8 cellular contexts compared by ENCODE assay signal in the genomic region with DNA sequence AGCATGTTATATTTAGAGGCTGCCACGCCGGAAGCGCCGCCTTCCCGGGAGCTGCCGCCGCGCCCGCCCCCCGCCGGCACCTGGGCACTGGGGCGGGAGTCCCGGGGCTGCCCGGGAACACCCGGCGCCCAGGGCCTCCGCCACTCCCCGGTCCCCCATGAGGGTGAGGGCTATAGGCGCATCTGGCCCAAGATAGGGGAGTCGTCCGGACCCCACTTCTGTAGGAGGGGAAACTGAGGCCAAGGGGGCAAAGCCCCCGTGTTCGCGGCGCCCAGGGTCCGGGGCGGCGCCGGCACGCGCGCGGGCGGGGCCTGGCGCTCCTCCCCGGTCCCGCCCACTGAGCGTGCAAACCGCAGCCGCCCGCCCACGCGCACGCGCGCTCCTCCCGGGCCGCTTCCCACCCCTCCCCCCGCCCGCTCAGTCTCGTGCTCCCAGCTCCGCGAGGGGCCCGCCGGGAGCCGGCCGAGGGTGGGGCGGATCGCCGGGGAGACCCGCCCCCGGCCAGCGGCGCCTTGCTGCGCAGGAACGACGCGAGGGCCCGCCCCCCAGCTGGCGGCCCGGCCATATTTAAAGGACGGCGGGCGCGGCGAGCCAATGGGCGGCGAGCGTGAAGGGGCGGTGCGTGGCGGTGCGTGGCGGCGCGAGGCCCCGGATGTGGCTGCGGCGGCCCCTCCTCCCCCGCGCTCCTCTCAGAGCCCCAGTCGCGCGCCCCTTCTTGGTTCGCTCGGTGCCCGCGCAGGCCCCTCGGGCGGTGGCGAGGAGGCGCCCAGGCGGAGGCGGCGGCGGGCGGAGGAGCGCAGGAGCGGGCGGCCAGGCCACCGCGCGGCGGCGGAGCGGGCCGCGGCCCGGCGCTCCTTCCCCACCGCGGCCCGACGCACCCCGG. TPM values are rescaled to one million over a fixed set of nuclear protein-coding genes. Genes with fewer than 3 reads are reported as not detected.
DNase-seq lines count a peak whose midpoint lies in the region; ATAC-seq and TF ChIP-seq lines count a peak whose summit lies in the region.

TSS of gene LSM14B (plus strand) at position 700 of the 883 bp plus-strand sequence. CDS start 192 bp downstream, outside the sequence.

- H3K27me3 Mint-ChIP-seq in naive thymus-derived CD4-positive, alpha-beta T cell = no peaks in the 10 kb centered on the region
- H3K27me3 Mint-ChIP-seq in stimulated activated memory B cell treated with anti-CD40 and anti-IgM and Interleukin-4, amounts not matched to agents 10 μg/mL and 1 μg/mL and 100 μg/mL, for 72 hours = no peaks in the 10 kb centered on the region

- CTCF ChIA-PET in naive thymus-derived CD4-positive, alpha-beta T cell (lab: Charles Lee) = interaction anchor here (1.4 to 1.7 kb wide), 4 partner anchors 12 to 55 kb away, joined by 4 to 12 read pairs (median 6); no protein-coding TSS in a partner anchor

- peak within 1 kb of the TSS; percentile 81 for H3K27ac ChIP-seq in naive thymus-derived CD4-positive, alpha-beta T cell (ENCODE audit: low read depth, low read length)

- intact Hi-C loops in naive thymus-derived CD4-positive, alpha-beta T cell (cut with micrococcal nuclease) = loop anchor here (1.0 to 5.0 kb wide), 14 partner anchors 14 to 815 kb away; partner anchors contain the start of genes ADRM1 (in 2 of the 2), PSMA7 (in 2 of the 2), RPS21 (in 2 of the 2) and SS18L1 (in 2 of the 2)

- peaks cover 33 to 39% of the 10 kb centered on the region in 2 donors for H3K4me1 ChIP-seq in naive thymus-derived CD4-positive, alpha-beta T cell (ENCODE audit: control insufficient read depth in 2 of 2, insufficient read depth in 2 of 2, low read length in 2 of 2)

- TF ChIP-seq CTCF in LNCaP clone FGC (IDR thresholded peaks at IDR 0.05; ENCODE audit: control insufficient read depth, extremely low read depth, insufficient read depth) = no peak

- H3K36me3 ChIP-seq in naive thymus-derived CD4-positive, alpha-beta T cell (ENCODE audit: control insufficient read depth in 2 of 3, insufficient read depth in 3 of 3, low read length in 3 of 3) = peaks cover 12 to 28% (median 13%) of the 10 kb centered on the region in 3 experiments

- POLR2A ChIA-PET in naive thymus-derived CD4-positive, alpha-beta T cell (lab: Charles Lee) = interaction anchor here (0.7 to 7.0 kb wide), 14 partner anchors 8 to 264 kb away, joined by 3 to 109 read pairs (median 6); partner anchors contain the start of genes MTG2, PSMA7, RPS21 and SS18L1

- peaks cover 41 to 71% (median 59%) of the 10 kb centered on the region in 7 donors for H3K4me1 Mint-ChIP-seq in naive thymus-derived CD4-positive, alpha-beta T cell
- peaks cover 32% of the 10 kb centered on the region for H3K4me1 Mint-ChIP-seq in stimulated activated memory B cell treated with anti-CD40 and anti-IgM and Interleukin-4, amounts not matched to agents 10 μg/mL and 1 μg/mL and 100 μg/mL, for 72 hours

- H3K4me3 ChIP-seq in LNCaP clone FGC (ENCODE audit: low read depth, low read length) = peak within 1 kb of the TSS; percentile 65
- H3K4me3 ChIP-seq in naive thymus-derived CD4-positive, alpha-beta T cell (ENCODE audit: low read length) = peak within 1 kb of the TSS; percentile 77

- DNase-seq in Daoy (ENCODE audit: low read depth) = peak; percentile 97
- peak; percentile 97 for DNase-seq in GOT3 (lab: John Stamatoyannopoulos, UW)
- peak; percentile 81 for DNase-seq in LNCaP clone FGC (ENCODE audit: low read depth)
- peak; percentile 98 for DNase-seq in RPMI8226
- peak; percentile 88 to 98 for DNase-seq in activated T-helper 1 cell treated with anti-CD3 and anti-CD28 coated beads, Interleukin-2, amount 50 U/mL, for 16 hours (ENCODE audit: low read depth in 1 of 2, low spot score in 1 of 2)
- peak; percentile 97 for DNase-seq in fibroblast of gingiva (ENCODE audit: low read depth)
- peak; percentile 94 to 99 (median 96) for DNase-seq in naive thymus-derived CD4-positive, alpha-beta T cell

- H3K9me3 Mint-ChIP-seq in naive thymus-derived CD4-positive, alpha-beta T cell = peaks cover 0 to 12% (median 2%) of the 10 kb centered on the region in 11 donors
- H3K9me3 Mint-ChIP-seq in stimulated activated memory B cell treated with anti-CD40 and anti-IgM and Interleukin-4, amounts not matched to agents 10 μg/mL and 1 μg/mL and 100 μg/mL, for 72 hours = no peaks in the 10 kb centered on the region

- H3K4me3 Mint-ChIP-seq in naive thymus-derived CD4-positive, alpha-beta T cell = peak within 1 kb of the TSS; percentile 86 to 96 (median 92)
- H3K4me3 Mint-ChIP-seq in stimulated activated memory B cell treated with anti-CD40 and anti-IgM and Interleukin-4, amounts not matched to agents 10 μg/mL and 1 μg/mL and 100 μg/mL, for 72 hours = peak within 1 kb of the TSS; percentile 85

- H3K27me3 ChIP-seq in naive thymus-derived CD4-positive, alpha-beta T cell (ENCODE audit: control insufficient read depth in 2 of 2, insufficient read depth in 2 of 2, low read length in 2 of 2) = no peaks in the 10 kb centered on the region

- peak; percentile 91 for ATAC-seq in naive thymus-derived CD4-positive, alpha-beta T cell
- peak; percentile 94 for ATAC-seq in stimulated activated memory B cell treated with anti-CD40 and anti-IgM and Interleukin-4, amounts not matched to agents 10 μg/mL and 1 μg/mL and 100 μg/mL, for 72 hours

- peaks cover 0 to 19% (median 4%) of the 10 kb centered on the region in 5 donors for H3K36me3 Mint-ChIP-seq in naive thymus-derived CD4-positive, alpha-beta T cell
- H3K36me3 Mint-ChIP-seq in stimulated activated memory B cell treated with anti-CD40 and anti-IgM and Interleukin-4, amounts not matched to agents 10 μg/mL and 1 μg/mL and 100 μg/mL, for 72 hours = peaks cover 29% of the 10 kb centered on the region

- H3K9me3 ChIP-seq in naive thymus-derived CD4-positive, alpha-beta T cell (ENCODE audit: control insufficient read depth in 2 of 3, low read length in 3 of 3) = no peaks in the 10 kb centered on the region

- peak within 1 kb of the TSS; percentile 84 to 97 (median 95) for H3K27ac Mint-ChIP-seq in naive thymus-derived CD4-positive, alpha-beta T cell
- peak within 1 kb of the TSS; percentile 89 for H3K27ac Mint-ChIP-seq in stimulated activated memory B cell treated with anti-CD40 and anti-IgM and Interleukin-4, amounts not matched to agents 10 μg/mL and 1 μg/mL and 100 μg/mL, for 72 hours

RNA-seq across cellular contexts. Expression of gene LSM14B, which starts in this region (rescaled TPM):
- total RNA-seq in Daoy (2014; rRNA removed; shearing (Covaris generic)) = 34.3 and 38.2 TPM in 2 replicates
- 10 to 100 TPM; 39.5 to 61.5 (median 41.9) TPM for total RNA-seq in naive thymus-derived CD4-positive, alpha-beta T cell
- 1 to 10 TPM; 1.4 to 1.9 TPM for polyA plus RNA-seq in naive thymus-derived CD4-positive, alpha-beta T cell

Comparison
In these comparisons a context has a peak if more than half of its experiments do, and no peak if none do; other contexts are left out.
1. Peak in every context shown above with its lines: DNase-seq, ATAC-seq, H3K4me3 ChIP-seq and H3K27ac ChIP-seq.